1 cellular context compared by ENCODE assay signal in the genomic region with DNA sequence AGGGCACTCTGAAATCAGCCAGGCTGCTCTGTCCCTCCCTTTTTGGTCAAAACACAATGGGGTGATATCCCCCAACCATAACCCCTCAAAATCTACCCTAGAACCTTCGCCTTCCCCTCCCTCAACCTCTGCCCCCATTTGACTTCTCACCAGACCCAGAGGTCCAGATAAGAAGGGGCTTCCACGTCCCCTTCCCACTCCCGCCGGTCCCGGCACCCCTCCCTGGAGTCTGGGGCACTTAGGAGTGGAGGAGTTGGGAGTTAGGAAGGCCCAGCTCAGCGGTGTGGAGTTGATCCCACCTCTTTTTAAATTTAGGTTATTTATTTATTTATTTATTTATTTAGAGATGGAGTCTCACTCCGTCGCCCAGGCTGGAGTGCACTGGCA.
TF ChIP-seq lines count a peak whose summit lies in the region.

No MANE protein-coding gene starts in this region.

TF ChIP-seq in GM23338, 12 proteins besides CTCF, POLR2A, EP300 and RAD21 (continued from another document):
- TF ChIP-seq, protein P1, sequence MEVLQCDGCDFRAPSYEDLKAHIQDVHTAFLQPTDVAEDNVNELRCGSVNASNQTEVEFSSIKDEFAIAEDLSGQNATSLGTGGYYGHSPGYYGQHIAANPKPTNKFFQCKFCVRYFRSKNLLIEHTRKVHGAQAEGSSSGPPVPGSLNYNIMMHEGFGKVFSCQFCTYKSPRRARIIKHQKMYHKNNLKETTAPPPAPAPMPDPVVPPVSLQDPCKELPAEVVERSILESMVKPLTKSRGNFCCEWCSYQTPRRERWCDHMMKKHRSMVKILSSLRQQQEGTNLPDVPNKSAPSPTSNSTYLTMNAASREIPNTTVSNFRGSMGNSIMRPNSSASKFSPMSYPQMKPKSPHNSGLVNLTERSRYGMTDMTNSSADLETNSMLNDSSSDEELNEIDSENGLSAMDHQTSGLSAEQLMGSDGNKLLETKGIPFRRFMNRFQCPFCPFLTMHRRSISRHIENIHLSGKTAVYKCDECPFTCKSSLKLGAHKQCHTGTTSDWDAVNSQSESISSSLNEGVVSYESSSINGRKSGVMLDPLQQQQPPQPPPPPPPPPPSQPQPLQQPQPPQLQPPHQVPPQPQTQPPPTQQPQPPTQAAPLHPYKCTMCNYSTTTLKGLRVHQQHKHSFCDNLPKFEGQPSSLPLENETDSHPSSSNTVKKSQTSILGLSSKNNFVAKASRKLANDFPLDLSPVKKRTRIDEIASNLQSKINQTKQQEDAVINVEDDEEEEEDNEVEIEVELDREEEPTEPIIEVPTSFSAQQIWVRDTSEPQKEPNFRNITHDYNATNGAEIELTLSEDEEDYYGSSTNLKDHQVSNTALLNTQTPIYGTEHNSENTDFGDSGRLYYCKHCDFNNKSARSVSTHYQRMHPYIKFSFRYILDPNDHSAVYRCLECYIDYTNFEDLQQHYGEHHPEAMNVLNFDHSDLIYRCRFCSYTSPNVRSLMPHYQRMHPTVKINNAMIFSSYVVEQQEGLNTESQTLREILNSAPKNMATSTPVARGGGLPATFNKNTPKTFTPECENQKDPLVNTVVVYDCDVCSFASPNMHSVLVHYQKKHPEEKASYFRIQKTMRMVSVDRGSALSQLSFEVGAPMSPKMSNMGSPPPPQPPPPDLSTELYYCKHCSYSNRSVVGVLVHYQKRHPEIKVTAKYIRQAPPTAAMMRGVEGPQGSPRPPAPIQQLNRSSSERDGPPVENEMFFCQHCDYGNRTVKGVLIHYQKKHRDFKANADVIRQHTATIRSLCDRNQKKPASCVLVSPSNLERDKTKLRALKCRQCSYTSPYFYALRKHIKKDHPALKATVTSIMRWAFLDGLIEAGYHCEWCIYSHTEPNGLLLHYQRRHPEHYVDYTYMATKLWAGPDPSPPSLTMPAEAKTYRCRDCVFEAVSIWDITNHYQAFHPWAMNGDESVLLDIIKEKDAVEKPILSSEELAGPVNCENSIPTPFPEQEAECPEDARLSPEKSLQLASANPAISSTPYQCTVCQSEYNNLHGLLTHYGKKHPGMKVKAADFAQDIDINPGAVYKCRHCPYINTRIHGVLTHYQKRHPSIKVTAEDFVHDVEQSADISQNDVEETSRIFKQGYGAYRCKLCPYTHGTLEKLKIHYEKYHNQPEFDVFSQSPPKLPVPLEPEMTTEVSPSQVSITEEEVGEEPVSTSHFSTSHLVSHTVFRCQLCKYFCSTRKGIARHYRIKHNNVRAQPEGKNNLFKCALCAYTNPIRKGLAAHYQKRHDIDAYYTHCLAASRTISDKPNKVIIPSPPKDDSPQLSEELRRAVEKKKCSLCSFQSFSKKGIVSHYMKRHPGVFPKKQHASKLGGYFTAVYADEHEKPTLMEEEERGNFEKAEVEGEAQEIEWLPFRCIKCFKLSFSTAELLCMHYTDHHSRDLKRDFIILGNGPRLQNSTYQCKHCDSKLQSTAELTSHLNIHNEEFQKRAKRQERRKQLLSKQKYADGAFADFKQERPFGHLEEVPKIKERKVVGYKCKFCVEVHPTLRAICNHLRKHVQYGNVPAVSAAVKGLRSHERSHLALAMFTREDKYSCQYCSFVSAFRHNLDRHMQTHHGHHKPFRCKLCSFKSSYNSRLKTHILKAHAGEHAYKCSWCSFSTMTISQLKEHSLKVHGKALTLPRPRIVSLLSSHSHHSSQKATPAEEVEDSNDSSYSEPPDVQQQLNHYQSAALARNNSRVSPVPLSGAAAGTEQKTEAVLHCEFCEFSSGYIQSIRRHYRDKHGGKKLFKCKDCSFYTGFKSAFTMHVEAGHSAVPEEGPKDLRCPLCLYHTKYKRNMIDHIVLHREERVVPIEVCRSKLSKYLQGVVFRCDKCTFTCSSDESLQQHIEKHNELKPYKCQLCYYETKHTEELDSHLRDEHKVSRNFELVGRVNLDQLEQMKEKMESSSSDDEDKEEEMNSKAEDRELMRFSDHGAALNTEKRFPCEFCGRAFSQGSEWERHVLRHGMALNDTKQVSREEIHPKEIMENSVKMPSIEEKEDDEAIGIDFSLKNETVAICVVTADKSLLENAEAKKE (CRISPR knock-in tag; IDR thresholded peaks at IDR 0.05), result no peak
- TF ChIP-seq ZNF331 (CRISPR knock-in tag; IDR thresholded peaks at IDR 0.05; ENCODE audit: low read depth) (no peak), REST (IDR thresholded peaks at IDR 0.05; ENCODE audit: unreplicated experiment) (no peak), NANOG (IDR thresholded peaks at IDR 0.05; ENCODE audit: borderline replicate concordance) (no peak)
